ENCODE assay signal across 8 cellular contexts in the genomic region with DNA sequence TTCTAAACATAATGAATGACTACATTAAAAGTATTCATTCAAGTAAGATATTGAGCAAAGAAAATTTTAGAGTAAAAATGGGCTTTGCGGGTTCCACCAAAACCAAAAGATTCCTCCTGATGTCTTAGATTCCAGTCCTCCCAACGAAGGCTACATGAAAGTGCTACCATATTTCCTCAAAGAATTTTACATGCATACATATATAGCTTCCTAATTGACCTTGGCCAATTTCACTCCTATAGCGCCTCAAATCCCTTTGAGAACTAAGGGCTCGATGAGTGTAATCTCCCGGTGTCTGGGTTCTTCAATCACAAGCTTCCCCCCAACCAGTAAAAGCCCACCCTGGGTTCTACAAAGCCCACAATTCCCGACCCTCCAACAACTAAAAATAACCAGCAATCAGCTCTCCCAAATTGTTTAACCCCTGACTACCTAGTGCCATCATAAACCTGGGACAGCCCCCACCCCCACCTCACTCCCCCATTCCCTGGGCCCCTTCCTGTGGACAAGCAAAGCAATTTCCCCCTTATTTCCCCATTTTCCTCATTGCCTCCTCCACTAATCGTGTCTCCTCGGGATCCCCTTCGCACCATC. TPM values are rescaled to one million over a fixed set of nuclear protein-coding genes. Genes with fewer than 3 reads are reported as not detected.
A peak's percentile ranks its signal among the peaks of the same experiment; 100 is the strongest.
DNase-seq lines count a peak whose midpoint lies in the region; ATAC-seq and TF ChIP-seq lines count a peak whose summit lies in the region.

No MANE protein-coding gene starts in this region.

- no peaks in the 10 kb centered on the region for H3K9me2 ChIP-seq in OCI-LY7 (ENCODE audit: insufficient read depth, low read length)

- H3K27ac ChIP-seq in OCI-LY7 (ENCODE audit: low read depth, low read length, poor library complexity, severe bottlenecking) (peak overlapping the region; percentile 61), ovary (peak overlapping the region; percentile 88 to 98)

- TF ChIP-seq EP300 in ovary (IDR thresholded peaks at IDR 0.05) = no peak

- 34 to 39% (median 39%) methylated on average over 9 of the region's 9 CpGs for WGBS in ovary, 3 donors

- BruUV-seq in Calu3 (replicated peaks; lab: Mats Ljungman, UMichigan) (no TSS peak), OCI-LY7 (replicated peaks; lab: Mats Ljungman, UMichigan) (no TSS peak)

- H3K4me3 ChIP-seq in OCI-LY7 (ENCODE audit: low read depth, low read length, poor library complexity, severe bottlenecking) (peak overlapping the region; percentile 86), ovary (peak overlapping the region; percentile 81)

- no peak for TF ChIP-seq POLR2A in ovary (IDR thresholded peaks at IDR 0.05)

- intact Hi-C loops in Calu3 (cut with micrococcal nuclease; ENCODE audit: unreplicated experiment) (loop anchor here (10.0 kb wide), 1 partner anchor 152 kb away; no protein-coding TSS in a partner anchor), OCI-LY7 (cut with micrococcal nuclease; ENCODE audit: unreplicated experiment) (loop anchor here (1.0 to 10.0 kb wide), 4 partner anchors 112 to 218 kb away; no protein-coding TSS in a partner anchor), ovary (cut with DNase I) (loop anchor here in 2 of 4 donors (5.0 to 10.0 kb wide), 2 partner anchors 102 to 130 kb away; no protein-coding TSS in a partner anchor)

- H3K9me3 ChIP-seq in OCI-LY7 (ENCODE audit: low read length) (peaks cover 6% of the 10 kb centered on the region; the same call in 1 of the 2 replicates), ovary (no peaks in the 10 kb centered on the region)

- DNase-seq in Calu3 (no peak), OCI-LY7 (ENCODE audit: low spot score) (peak; percentile 21), epidermal melanocyte (ENCODE audit: insufficient read length, low spot score) (peak; percentile 24), ovary (no peak), NCI-H2171 (lab: John Stamatoyannopoulos, UW) (no peak), NCI-H510A (lab: John Stamatoyannopoulos, UW) (no peak), NCI-H187 (lab: John Stamatoyannopoulos, UW) (no peak)

- H3K9me3 Mint-ChIP-seq in Calu3 (ENCODE audit: low read depth, unreplicated experiment) = peaks cover 4% of the 10 kb centered on the region

- peak overlapping the region; percentile 88 for H3K4me3 Mint-ChIP-seq in Calu3 (ENCODE audit: low read depth, unreplicated experiment)

- POLR2A ChIA-PET in OCI-LY7 (lab: Charles Lee) = interaction anchor here (0.7 to 4.4 kb wide), 9 partner anchors 24 to 208 kb away, joined by 3 to 28 read pairs (median 3); no protein-coding TSS in a partner anchor

- ATAC-seq in GM21717 (IDR thresholded peaks at IDR 0.05; ENCODE audit: unreplicated experiment) = no peak

- CTCF ChIA-PET in Calu3 (lab: Charles Lee) (interaction anchor here (1.0 kb wide), 1 partner anchor 217 kb away, joined by 3 read pairs; no protein-coding TSS in a partner anchor), OCI-LY7 (lab: Charles Lee; ENCODE audit: unreplicated experiment) (interaction anchor here (0.5 to 0.6 kb wide), 2 partner anchors 92 to 172 kb away, joined by 3 to 6 read pairs; no protein-coding TSS in a partner anchor)

- no peaks in the 10 kb centered on the region for H3K27me3 ChIP-seq in ovary

- H3K27ac Mint-ChIP-seq in Calu3 (ENCODE audit: unreplicated experiment) = peak overlapping the region; percentile 99

- peaks cover 37% of the 10 kb centered on the region for H3K4me1 Mint-ChIP-seq in Calu3 (ENCODE audit: low read depth, unreplicated experiment)

- TF ChIP-seq CTCF in Calu3 (IDR thresholded peaks at IDR 0.05; ENCODE audit: unreplicated experiment) = no peak
- TF ChIP-seq CTCF in OCI-LY7 (conservative IDR thresholded peaks at IDR 0.05; ENCODE audit: low read length) = no peak
- TF ChIP-seq CTCF in ovary (IDR thresholded peaks at IDR 0.05) = no peak

- H3K79me2 ChIP-seq in OCI-LY7 (ENCODE audit: insufficient read depth, low read depth, low read length) = peaks cover 67% of the 10 kb centered on the region

- peaks cover 13% of the 10 kb centered on the region for H3K36me3 ChIP-seq in OCI-LY7 (ENCODE audit: insufficient read depth, low read length)
- H3K36me3 ChIP-seq in ovary = no peaks in the 10 kb centered on the region

- peak overlapping the region; percentile 85 for H3K4me2 ChIP-seq in OCI-LY7 (ENCODE audit: low read length)

- peaks cover 24% of the 10 kb centered on the region for H3K36me3 Mint-ChIP-seq in Calu3 (ENCODE audit: insufficient read depth, unreplicated experiment)

- H3K4me1 ChIP-seq in OCI-LY7 (ENCODE audit: insufficient read depth, low read length, poor library complexity, severe bottlenecking) = peaks cover 37% of the 10 kb centered on the region
- H3K4me1 ChIP-seq in ovary (ENCODE audit: insufficient read depth) = peaks cover 19% of the 10 kb centered on the region

- no peaks in the 10 kb centered on the region for H3K27me3 Mint-ChIP-seq in Calu3 (ENCODE audit: unreplicated experiment)

- peaks cover 13% of the 10 kb centered on the region for H4K20me1 ChIP-seq in OCI-LY7 (ENCODE audit: insufficient read depth, low read length)

- H2AFZ ChIP-seq in OCI-LY7 (ENCODE audit: low read length) = no peak overlapping the region

RNA-seq across cellular contexts. Expression of a gene that starts 1.2 kb away (rescaled TPM):
- total RNA-seq in Calu3 (2022) = 17.4 and 20.6 TPM in 2 replicates
- total RNA-seq in OCI-LY7 (2014; rRNA removed; shearing (Covaris generic)) = 29.3 and 37.2 TPM in 2 replicates
- total RNA-seq in OCI-LY7 (2022) = 72.9 and 78.6 TPM in 2 replicates
- total RNA-seq in ovary = 100 to 1,000 TPM in 1 of 7 donors, 10 to 100 TPM in 6; 33.3 to 134 (median 56.2) TPM
- 10 to 100 TPM; 18.3 to 59.5 TPM for polyA plus RNA-seq in ovary

RNA-seq across cellular contexts. Expression of a gene that starts 47.0 kb away (rescaled TPM):
- 66.7 and 74.5 TPM in 2 replicates for total RNA-seq in Calu3 (2022)
- 62.8 and 65.3 TPM in 2 replicates for total RNA-seq in OCI-LY7 (2014; rRNA removed; shearing (Covaris generic))
- 59.9 and 60.2 TPM in 2 replicates for total RNA-seq in OCI-LY7 (2022)
- total RNA-seq in ovary = 10 to 100 TPM; 57.2 to 95.6 (median 83.3) TPM
- 10 to 100 TPM; 23.0 to 45.9 TPM for polyA plus RNA-seq in ovary

Comparison
In these comparisons a context has a peak if more than half of its experiments do, and no peak if none do; other contexts are left out.
1. DNase-seq: peak in OCI-LY7 (single experiment) and epidermal melanocyte (single experiment); none in Calu3 (single experiment), ovary (0 of 5), NCI-H2171 (single experiment), NCI-H510A (single experiment) and NCI-H187 (0 of 2).